ENCODE assay signal across 8 cellular contexts in genomic region chr17:41688641-41689496, GRCh38. TPM values are rescaled to one million over a fixed set of nuclear protein-coding genes. Genes with fewer than 3 reads are reported as not detected.
A peak's percentile ranks its signal among the peaks of the same experiment; 100 is the strongest.
DNase-seq lines count a peak whose midpoint lies in the region; ATAC-seq and TF ChIP-seq lines count a peak whose summit lies in the region.

TSS of gene EIF1 (plus strand) at chr17:41688885. CDS start at chr17:41689039, 154 bp downstream.

- peak within 1 kb of the TSS; percentile 100 for H3K27ac ChIP-seq in foreskin keratinocyte
- H3K27ac ChIP-seq in subcutaneous abdominal adipose tissue (ENCODE audit: low read depth, low read length), result peak within 1 kb of the TSS; percentile 100

- H3K9me3 ChIP-seq in neuron (ENCODE audit: low read length) (no peaks in the 10 kb centered on the region), subcutaneous abdominal adipose tissue (ENCODE audit: control insufficient read depth in 5 of 5, low read length in 5 of 5) (no peaks in the 10 kb centered on the region)

- peak within 1 kb of the TSS; percentile 92 to 100 (median 95) for H3K9ac ChIP-seq in subcutaneous abdominal adipose tissue (ENCODE audit: low read length in 5 of 5)

- H3K4me1 ChIP-seq in foreskin keratinocyte (no peaks in the 10 kb centered on the region), neuron (ENCODE audit: insufficient read depth, low read length) (peaks cover 23% of the 10 kb centered on the region), subcutaneous abdominal adipose tissue (ENCODE audit: control insufficient read depth in 5 of 5, insufficient read depth in 5 of 5, low read length in 5 of 5) (peaks cover 3 to 36% (median 29%) of the 10 kb centered on the region in 5 donors)

- H3K36me3 ChIP-seq in neuron (ENCODE audit: insufficient read depth, low read length), result peaks cover 40% of the 10 kb centered on the region
- H3K36me3 ChIP-seq in subcutaneous abdominal adipose tissue (ENCODE audit: control insufficient read depth in 5 of 5, insufficient read depth in 5 of 5, low read length in 5 of 5), result peaks cover 26 to 45% (median 44%) of the 10 kb centered on the region in 5 donors

- TF ChIP-seq CTCF in foreskin keratinocyte (conservative IDR thresholded peaks at IDR 0.05), result no peak

- in situ Hi-C loops in SK-MEL-5 (cut with HindIII; ENCODE audit: low pct_unique_long_range_greater_than_20kb, low sequenced_read_pairs), result no loop called here

- peak within 1 kb of the TSS; percentile 78 for H3K4me3 ChIP-seq in neuron (ENCODE audit: low read length)
- H3K4me3 ChIP-seq in subcutaneous abdominal adipose tissue (ENCODE audit: low read depth in 1 of 5, low read length in 5 of 5), result peak within 1 kb of the TSS; percentile 81 to 95 (median 85)

- CTCF ChIA-PET in HEK293T (lab: Yijun Ruan, JAX), result interaction anchor here (0.5 to 2.6 kb wide), 25 partner anchors 7 to 1373 kb away, joined by 3 to 13 read pairs (median 5); partner anchors contain the start of genes JUP and ODAD4

- H3K27me3 ChIP-seq in foreskin keratinocyte (no peaks in the 10 kb centered on the region), neuron (ENCODE audit: insufficient read depth, low read length) (no peaks in the 10 kb centered on the region), subcutaneous abdominal adipose tissue (ENCODE audit: control insufficient read depth in 5 of 5, insufficient read depth in 4 of 5, low read length in 5 of 5) (no peaks in the 10 kb centered on the region)

- ATAC-seq in foreskin keratinocyte, result peak; percentile 77

- H2AFZ ChIP-seq in neuron (ENCODE audit: low read depth, low read length), result peak within 1 kb of the TSS; percentile 84

- DNase-seq in GF-D8 (lab: John Stamatoyannopoulos, UW) (peak; percentile 98), HEK293T (ENCODE audit: extremely low spot score) (peak; percentile 99), MV-4-11 (lab: John Stamatoyannopoulos, UW) (peak; percentile 99), SK-MEL-5 (ENCODE audit: low read depth, low spot score) (peak; percentile 100), foreskin keratinocyte (peak; percentile 98 to 99)
- DNase-seq in activated naive CD4-positive, alpha-beta T cell treated with Interleukin-2 at 50 U/mL for 16 hours, result peak; percentile 100

- POLR2A ChIA-PET in HEK293T (lab: Yijun Ruan, JAX), result interaction anchor here (0.6 to 6.8 kb wide), 107 partner anchors 11 to 1438 kb away, joined by 3 to 199 read pairs (median 4); partner anchors contain the start of genes ACLY, CNP, FKBP10 and GAST

TF ChIP-seq in HEK293T, 16 proteins besides CTCF, POLR2A, EP300 and RAD21:
- TF ChIP-seq FOXA1 (IDR thresholded peaks at IDR 0.05), result no peak
- peak; percentile 100 for TF ChIP-seq HDGF (IDR thresholded peaks at IDR 0.05; ENCODE audit: borderline replicate concordance)
- TF ChIP-seq FOXM1 (IDR thresholded peaks at IDR 0.05; ENCODE audit: borderline replicate concordance), result 0 out of 2 replicates have a peak, but pooled peaks have one; percentile 17
- no peak; the same call in 1 of the 2 replicates for TF ChIP-seq L3MBTL2 (conservative IDR thresholded peaks at IDR 0.05)
- no peak for TF ChIP-seq FOXK2 (IDR thresholded peaks at IDR 0.05)
- no peak; the same call in 1 of the 2 replicates for TF ChIP-seq NFRKB (IDR thresholded peaks at IDR 0.05)
- no peak for TF ChIP-seq SP1 (IDR thresholded peaks at IDR 0.05)
- TF ChIP-seq BHLHE40 (IDR thresholded peaks at IDR 0.05; ENCODE audit: borderline replicate concordance), result no peak
- TF ChIP-seq LEF1 (IDR thresholded peaks at IDR 0.05; ENCODE audit: borderline replicate concordance), result no peak
- TF ChIP-seq ZNF384 (IDR thresholded peaks at IDR 0.05), result no peak
- peak; percentile 97 for TF ChIP-seq ELF4 (IDR thresholded peaks at IDR 0.05)
- peak; percentile 80 for TF ChIP-seq ARNT (IDR thresholded peaks at IDR 0.05)
- TF ChIP-seq PKNOX1 (IDR thresholded peaks at IDR 0.05), result peak; percentile 99
- no peak for TF ChIP-seq SUZ12 (IDR thresholded peaks at IDR 0.05)
- TF ChIP-seq TARDBP (IDR thresholded peaks at IDR 0.05), result peak; percentile 71
- no peak for TF ChIP-seq CTBP1 (IDR thresholded peaks at IDR 0.05; ENCODE audit: borderline replicate concordance)
TF ChIP-seq in HEK293T: peak in this region for 6.

RNA-seq across cellular contexts. Expression of gene EIF1, which starts in this region (rescaled TPM):
- 129 and 155 TPM in 2 replicates for total RNA-seq in SK-MEL-5 (2014; rRNA removed; shearing (Covaris generic))
- 378 and 406 TPM in 2 replicates for polyA plus RNA-seq in SK-MEL-5 (2015; cell fraction: cytosol; rRNA removed)
- polyA plus RNA-seq in SK-MEL-5 (2015; cell fraction: nucleus; rRNA removed), result 693 and 817 TPM in 2 replicates
- 346 and 364 TPM in 2 replicates for total RNA-seq in foreskin keratinocyte
- 1,004 and 1,032 TPM in 2 replicates for polyA plus RNA-seq in foreskin keratinocyte

Comparison
In these comparisons a context has a peak if more than half of its experiments do, and no peak if none do; other contexts are left out.
1. Peak in every context shown above with its lines: DNase-seq, ATAC-seq, H3K4me3 ChIP-seq and H3K27ac ChIP-seq.